ENCODE assay signal across 1 cellular context in the genomic region with DNA sequence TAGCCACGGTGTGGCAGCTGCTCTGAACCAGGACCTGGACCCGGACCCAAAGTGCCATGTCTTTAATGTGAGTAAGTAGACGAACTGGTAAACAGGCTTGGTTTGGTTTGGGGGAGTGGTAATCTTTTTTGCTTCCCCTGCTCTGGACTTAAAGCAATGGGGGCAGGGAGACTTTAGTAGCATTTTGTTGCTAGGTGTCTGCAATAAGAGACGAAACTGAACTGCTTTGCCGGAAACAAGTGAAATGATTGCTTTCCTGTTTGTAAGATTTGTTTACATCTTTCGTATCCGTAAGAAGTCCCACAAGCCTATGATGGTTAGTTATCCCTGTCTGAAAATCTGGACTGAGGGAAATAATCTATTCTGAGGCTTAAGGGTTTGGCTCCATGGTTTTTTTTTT.
TF ChIP-seq lines count a peak whose summit lies in the region.

No MANE protein-coding gene starts in this region.

TF ChIP-seq in HepG2, 621 proteins besides CTCF, POLR2A, EP300 and RAD21:
- TF ChIP-seq CREM (IDR thresholded peaks at IDR 0.05) (peak; percentile 24; the same call in 1 of the 2 replicates), CREM (CRISPR knock-in tag; IDR thresholded peaks at IDR 0.05) (no peak), ELF1 (CRISPR knock-in tag; IDR thresholded peaks at IDR 0.05) (no peak), SYNCRIP (IDR thresholded peaks at IDR 0.05; ENCODE audit: insufficient read depth, low read depth, low read length) (no peak), ZNF781 (CRISPR knock-in tag; IDR thresholded peaks at IDR 0.05; ENCODE audit: borderline replicate concordance, not compliant biosample characterization) (peak; percentile 7), ZNF713 (CRISPR knock-in tag; IDR thresholded peaks at IDR 0.05) (no peak)
- TF ChIP-seq, protein P1, sequence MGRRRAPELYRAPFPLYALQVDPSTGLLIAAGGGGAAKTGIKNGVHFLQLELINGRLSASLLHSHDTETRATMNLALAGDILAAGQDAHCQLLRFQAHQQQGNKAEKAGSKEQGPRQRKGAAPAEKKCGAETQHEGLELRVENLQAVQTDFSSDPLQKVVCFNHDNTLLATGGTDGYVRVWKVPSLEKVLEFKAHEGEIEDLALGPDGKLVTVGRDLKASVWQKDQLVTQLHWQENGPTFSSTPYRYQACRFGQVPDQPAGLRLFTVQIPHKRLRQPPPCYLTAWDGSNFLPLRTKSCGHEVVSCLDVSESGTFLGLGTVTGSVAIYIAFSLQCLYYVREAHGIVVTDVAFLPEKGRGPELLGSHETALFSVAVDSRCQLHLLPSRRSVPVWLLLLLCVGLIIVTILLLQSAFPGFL (CRISPR knock-in tag; IDR thresholded peaks at IDR 0.05): no peak
